Comparison of ENCODE assay signal across 11 cellular contexts in genomic region chr12:13204428-13204827, GRCh38. TPM values are rescaled to one million over a fixed set of nuclear protein-coding genes. Genes with fewer than 3 reads are reported as not detected.
DNase-seq lines count a peak whose midpoint lies in the region; TF ChIP-seq lines count a peak whose summit lies in the region.
"Had no signal": no experiment of that assay in that cellular context is flagged by ENCODE, and none has a peak within 500 bp of the region (broad histone marks: within the 10 kb centered on the region; RNA-seq: fewer than 3 reads in every experiment).

No MANE protein-coding gene starts in this region.

- H2AFZ ChIP-seq in parathyroid adenoma, result peak overlapping the region; percentile 72

- CTCF ChIA-PET in Calu3 (lab: Charles Lee), result no interaction called here
- CTCF ChIA-PET in activated CD4-positive, alpha-beta memory T cell treated with anti-CD3 and anti-CD28 coated beads for 36 hours (lab: Charles Lee), result interaction anchor here (1.5 kb wide), 1 partner anchor 101 kb away, joined by 4 read pairs; no protein-coding TSS in a partner anchor

- peak overlapping the region; percentile 86 for H3K27ac Mint-ChIP-seq in Calu3 (ENCODE audit: unreplicated experiment)
- no peak overlapping the region for H3K27ac Mint-ChIP-seq in activated CD4-positive, alpha-beta memory T cell treated with anti-CD3 and anti-CD28 coated beads for 36 hours

- DNase-seq in Calu3 (peak; percentile 36), RPMI7951 (ENCODE audit: low read depth) (peak; percentile 67), esophagus squamous epithelium (lab: John Stamatoyannopoulos, UW) (no peak), anterior cingulate cortex (lab: John Stamatoyannopoulos, UW) (no peak), adrenal gland (no peak), HK-2 (ENCODE audit: unreplicated experiment) (no peak)
- DNase-seq in activated CD4-positive, alpha-beta memory T cell treated with anti-CD3 and anti-CD28 coated beads for 36 hours, result no peak
- DNase-seq: activated T-cell treated with anti-CD3 and anti-CD28 coated beads, Interleukin-2, amount 50 U/mL, for 48 hours had no signal

- H3K36me3 ChIP-seq in esophagus squamous epithelium, result peaks cover 0 to 74% (median 4%) of the 10 kb centered on the region in 3 donors
- no peaks in the 10 kb centered on the region for H3K36me3 ChIP-seq in parathyroid adenoma (ENCODE audit: control insufficient read depth, insufficient read depth, low read length)
- no peaks in the 10 kb centered on the region for H3K36me3 ChIP-seq in adrenal gland (replicated peaks in 1 of 2)

- no peaks in the 10 kb centered on the region for H3K27me3 ChIP-seq in esophagus squamous epithelium
- no peaks in the 10 kb centered on the region for H3K27me3 ChIP-seq in parathyroid adenoma (ENCODE audit: control insufficient read depth, insufficient read depth, low read length)
- no peaks in the 10 kb centered on the region for H3K27me3 ChIP-seq in adrenal gland

- no peaks in the 10 kb centered on the region for H3K79me2 ChIP-seq in parathyroid adenoma

- TF ChIP-seq CTCF in Calu3 (IDR thresholded peaks at IDR 0.05; ENCODE audit: unreplicated experiment) (no peak), esophagus squamous epithelium (IDR thresholded peaks at IDR 0.05) (no peak), parathyroid adenoma (IDR thresholded peaks at IDR 0.05) (no peak), adrenal gland (IDR thresholded peaks at IDR 0.05) (no peak)

- no TSS peak for BruUV-seq in Calu3 (replicated peaks; lab: Mats Ljungman, UMichigan)

- H3K4me1 ChIP-seq in esophagus squamous epithelium (peaks cover 42 to 100% (median 85%) of the 10 kb centered on the region in 3 donors), parathyroid adenoma (peaks cover 8% of the 10 kb centered on the region), adrenal gland (replicated peaks in 1 of 2) (peaks cover 0 to 24% of the 10 kb centered on the region in 2 donors)

- H3K4me3 ChIP-seq in esophagus squamous epithelium (no peak overlapping the region), parathyroid adenoma (ENCODE audit: low read depth, low read length) (no peak overlapping the region), adrenal gland (no peak overlapping the region)

- H3K4me3 Mint-ChIP-seq in Calu3 (ENCODE audit: low read depth, unreplicated experiment), result peak overlapping the region; percentile 48
- H3K4me3 Mint-ChIP-seq in activated CD4-positive, alpha-beta memory T cell treated with anti-CD3 and anti-CD28 coated beads for 36 hours, result no peak overlapping the region
- H3K4me3 Mint-ChIP-seq: central memory CD8-positive, alpha-beta T cell had no signal

- H3K9me3 Mint-ChIP-seq in Calu3 (ENCODE audit: low read depth, unreplicated experiment), result no peaks in the 10 kb centered on the region
- no peaks in the 10 kb centered on the region for H3K9me3 Mint-ChIP-seq in activated CD4-positive, alpha-beta memory T cell treated with anti-CD3 and anti-CD28 coated beads for 36 hours
- H3K9me3 Mint-ChIP-seq: central memory CD8-positive, alpha-beta T cell had no signal

- WGBS in esophagus squamous epithelium, 2 donors, result 64 to 84% methylated on average over 11 to 12 of the region's 12 CpGs
- WGBS in adrenal gland, 4 donors, result 60 to 65% (median 61%) methylated on average over 12 of the region's 12 CpGs

- H3K9me3 ChIP-seq in esophagus squamous epithelium (no peaks in the 10 kb centered on the region), parathyroid adenoma (ENCODE audit: control insufficient read depth, low read length) (no peaks in the 10 kb centered on the region), adrenal gland (replicated peaks in 1 of 3) (no peaks in the 10 kb centered on the region)

- no peaks in the 10 kb centered on the region for H3K27me3 Mint-ChIP-seq in Calu3 (ENCODE audit: unreplicated experiment)
- peaks cover under 1% of the 10 kb centered on the region for H3K27me3 Mint-ChIP-seq in activated CD4-positive, alpha-beta memory T cell treated with anti-CD3 and anti-CD28 coated beads for 36 hours

- TF ChIP-seq POLR2A in esophagus squamous epithelium (IDR thresholded peaks at IDR 0.05) (no peak), adrenal gland (IDR thresholded peaks at IDR 0.05) (no peak)

- no peak overlapping the region for H3K9ac ChIP-seq in parathyroid adenoma

- POLR2A ChIA-PET in activated CD4-positive, alpha-beta memory T cell treated with anti-CD3 and anti-CD28 coated beads for 36 hours (lab: Charles Lee), result no interaction called here

- intact Hi-C loops in Calu3 (cut with micrococcal nuclease; ENCODE audit: unreplicated experiment), result no loop called here
- intact Hi-C loops in esophagus squamous epithelium (cut with DNase I), result loop anchor here (10.0 kb wide), 1 partner anchor 180 kb away; no protein-coding TSS in a partner anchor
- intact Hi-C loops in activated CD4-positive, alpha-beta memory T cell treated with anti-CD3 and anti-CD28 coated beads for 36 hours (cut with micrococcal nuclease), result loop anchor here (10.0 kb wide), 1 partner anchor 850 kb away; the partner anchor contains the start of genes BORCS5 and MANSC1
- intact Hi-C loops in adrenal gland (cut with DNase I), result loop anchor here in 1 of 2 donors (5.0 kb wide), 1 partner anchor 107 kb away; no protein-coding TSS in a partner anchor

- H3K36me3 Mint-ChIP-seq in Calu3 (ENCODE audit: insufficient read depth, unreplicated experiment), result peaks cover 55% of the 10 kb centered on the region
- no peaks in the 10 kb centered on the region for H3K36me3 Mint-ChIP-seq in activated CD4-positive, alpha-beta memory T cell treated with anti-CD3 and anti-CD28 coated beads for 36 hours

- peak overlapping the region; percentile 75 to 97 (median 91) for H3K27ac ChIP-seq in esophagus squamous epithelium
- H3K27ac ChIP-seq in parathyroid adenoma, result peak overlapping the region; percentile 49
- H3K27ac ChIP-seq in adrenal gland, result peak overlapping the region in 1 of 5 donors; percentile 60
- H3K27ac ChIP-seq: VCaP had no signal

- H3K4me1 Mint-ChIP-seq in Calu3 (ENCODE audit: low read depth, unreplicated experiment), result peaks cover 99% of the 10 kb centered on the region
- peaks cover 44% of the 10 kb centered on the region for H3K4me1 Mint-ChIP-seq in activated CD4-positive, alpha-beta memory T cell treated with anti-CD3 and anti-CD28 coated beads for 36 hours (ENCODE audit: low read depth)

- H3K4me2 ChIP-seq in parathyroid adenoma (ENCODE audit: low read length), result no peak overlapping the region

RNA-seq across cellular contexts. Expression of gene EMP1, which starts 7.9 kb away (rescaled TPM):
- total RNA-seq in Calu3 (2022) (128 and 146 TPM in 2 replicates), esophagus squamous epithelium (1,000 to 10,000 TPM; 2,742 to 8,541 (median 3,206) TPM), adrenal gland (100 to 1,000 TPM in 2 of 8 donors, 10 to 100 TPM in 6; 50.6 to 129 (median 76.1) TPM)
- total RNA-seq in RPMI7951 (2014; rRNA removed; shearing (Covaris generic)), result 71.3 and 120 TPM in 2 replicates
- 10 to 100 TPM; 54.4 to 57.3 TPM for total RNA-seq in activated CD4-positive, alpha-beta memory T cell treated with anti-CD3 and anti-CD28 coated beads for 36 hours
- polyA plus RNA-seq in adrenal gland, result 10 to 100 TPM; 21.2 to 61.4 (median 27.9) TPM

Comparison
In these comparisons a context has a peak if more than half of its experiments do, and no peak if none do; other contexts are left out.
1. DNase-seq: peak in Calu3 (single experiment) and RPMI7951 (single experiment); none in esophagus squamous epithelium (single experiment), anterior cingulate cortex (0 of 58), activated CD4-positive, alpha-beta memory T cell treated with anti-CD3 and anti-CD28 coated beads for 36 hours (single experiment), adrenal gland (0 of 7) and HK-2 (single experiment).
2. RNA of gene EMP1, which starts 7.9 kb away (total RNA-seq): 2,742 to 8,541 TPM in esophagus squamous epithelium; 128 to 146 TPM in Calu3, 50.6 to 129 TPM in adrenal gland, 71.3 to 120 TPM in RPMI7951 and 54.4 to 57.3 TPM in activated CD4-positive, alpha-beta memory T cell treated with anti-CD3 and anti-CD28 coated beads for 36 hours; every median in the first group is over 10 times any median in the second.